ENCODE assay signal across 8 cellular contexts in genomic region chr3:189148090-189148507, GRCh38. TPM values are rescaled to one million over a fixed set of nuclear protein-coding genes. Genes with fewer than 3 reads are reported as not detected.
DNase-seq lines count a peak whose midpoint lies in the region; ATAC-seq and TF ChIP-seq lines count a peak whose summit lies in the region.

No MANE protein-coding gene starts in this region.

- H3K27ac Mint-ChIP-seq in activated naive CD4-positive, alpha-beta T cell treated with anti-CD3 and anti-CD28 coated beads for 36 hours = no peak overlapping the region
- peak overlapping the region; percentile 29 for H3K27ac Mint-ChIP-seq in glutamatergic neuron (ENCODE audit: unreplicated experiment)

- H3K9me3 ChIP-seq in Karpas-422 (ENCODE audit: low read length) (no peaks in the 10 kb centered on the region), parathyroid adenoma (ENCODE audit: control insufficient read depth, low read length) (no peaks in the 10 kb centered on the region), upper lobe of right lung (no peaks in the 10 kb centered on the region)

- in situ Hi-C loops in SK-MEL-5 (cut with HindIII; ENCODE audit: low pct_unique_long_range_greater_than_20kb, low sequenced_read_pairs) = loop anchor here (10.0 kb wide), 1 partner anchor 1403 kb away; the partner anchor contains the start of gene BCL6

- H3K79me2 ChIP-seq in Karpas-422 (ENCODE audit: low read length) = no peaks in the 10 kb centered on the region
- no peaks in the 10 kb centered on the region for H3K79me2 ChIP-seq in parathyroid adenoma

- intact Hi-C loops in activated naive CD4-positive, alpha-beta T cell treated with anti-CD3 and anti-CD28 coated beads for 36 hours (cut with micrococcal nuclease) = loop anchor here (1.0 to 10.0 kb wide), 9 partner anchors 85 to 1829 kb away; no protein-coding TSS in a partner anchor
- intact Hi-C loops in upper lobe of right lung (cut with DNase I) = loop anchor here (10.0 kb wide), 1 partner anchor 193 kb away; no protein-coding TSS in a partner anchor

- H3K4me2 ChIP-seq in Karpas-422 (ENCODE audit: low read depth, low read length, poor library complexity, severe bottlenecking) (no peak overlapping the region), parathyroid adenoma (ENCODE audit: low read length) (no peak overlapping the region)

- H3K4me3 Mint-ChIP-seq in activated naive CD4-positive, alpha-beta T cell treated with anti-CD3 and anti-CD28 coated beads for 36 hours = no peak overlapping the region
- no peak overlapping the region for H3K4me3 Mint-ChIP-seq in glutamatergic neuron (ENCODE audit: unreplicated experiment)

- H3K4me1 ChIP-seq in Karpas-422 (ENCODE audit: low read length) (no peaks in the 10 kb centered on the region), parathyroid adenoma (no peaks in the 10 kb centered on the region), upper lobe of right lung (peaks cover 15% of the 10 kb centered on the region)

- CTCF ChIA-PET in activated naive CD4-positive, alpha-beta T cell treated with anti-CD3 and anti-CD28 coated beads for 36 hours (lab: Charles Lee) = interaction anchor here (0.8 to 1.6 kb wide), 4 partner anchors 14 to 310 kb away, joined by 3 to 5 read pairs (median 3); no protein-coding TSS in a partner anchor

- H3K36me3 ChIP-seq in Karpas-422 (ENCODE audit: insufficient read depth, low read length) (no peaks in the 10 kb centered on the region), parathyroid adenoma (ENCODE audit: control insufficient read depth, insufficient read depth, low read length) (no peaks in the 10 kb centered on the region), upper lobe of right lung (peaks cover 6% of the 10 kb centered on the region)

- H3K4me3 ChIP-seq in Karpas-422 (ENCODE audit: low read length) = no peak overlapping the region
- no peak overlapping the region for H3K4me3 ChIP-seq in parathyroid adenoma (ENCODE audit: low read depth, low read length)
- H3K4me3 ChIP-seq in upper lobe of right lung = no peak overlapping the region

- no peaks in the 10 kb centered on the region for H3K36me3 Mint-ChIP-seq in activated naive CD4-positive, alpha-beta T cell treated with anti-CD3 and anti-CD28 coated beads for 36 hours (ENCODE audit: low read depth)
- no peaks in the 10 kb centered on the region for H3K36me3 Mint-ChIP-seq in glutamatergic neuron (ENCODE audit: unreplicated experiment)

- H4K20me1 ChIP-seq in Karpas-422 (ENCODE audit: insufficient read depth, low read depth, low read length) = no peaks in the 10 kb centered on the region

- ATAC-seq in GM21526 (IDR thresholded peaks at IDR 0.05; ENCODE audit: low FRiP score, unreplicated experiment) (peak; percentile 79), upper lobe of right lung (peak; percentile 89)

- DNase-seq in DMS153 (lab: John Stamatoyannopoulos, UW) (peak; percentile 31), Karpas-422 (peak; percentile 86), SK-MEL-5 (ENCODE audit: low read depth, low spot score) (peak; percentile 74), glutamatergic neuron (peak; percentile 67), upper lobe of right lung (no peak)
- peak; percentile 85 for DNase-seq in activated naive CD4-positive, alpha-beta T cell treated with anti-CD3 and anti-CD28 coated beads for 36 hours

- H3K4me1 Mint-ChIP-seq in activated naive CD4-positive, alpha-beta T cell treated with anti-CD3 and anti-CD28 coated beads for 36 hours (ENCODE audit: low read depth) = peaks cover 9% of the 10 kb centered on the region
- peaks cover 30% of the 10 kb centered on the region for H3K4me1 Mint-ChIP-seq in glutamatergic neuron (ENCODE audit: low read depth, unreplicated experiment)

- no peaks in the 10 kb centered on the region for H3K9me2 ChIP-seq in Karpas-422 (replicated peaks; ENCODE audit: insufficient read depth, low read length)

- peak; percentile 85 for TF ChIP-seq CTCF in glutamatergic neuron (IDR thresholded peaks at IDR 0.05; ENCODE audit: partially characterized antibody, unreplicated experiment)
- peak; percentile 66 for TF ChIP-seq CTCF in parathyroid adenoma (IDR thresholded peaks at IDR 0.05)
- peak; percentile 79 for TF ChIP-seq CTCF in upper lobe of right lung (IDR thresholded peaks at IDR 0.05)

- H3K27me3 ChIP-seq in Karpas-422 (ENCODE audit: low read length) (no peaks in the 10 kb centered on the region), parathyroid adenoma (ENCODE audit: control insufficient read depth, insufficient read depth, low read length) (no peaks in the 10 kb centered on the region), upper lobe of right lung (no peaks in the 10 kb centered on the region)

- H2AFZ ChIP-seq in Karpas-422 (ENCODE audit: low read length) (no peak overlapping the region), parathyroid adenoma (peak overlapping the region; percentile 65)

- H3K9me3 Mint-ChIP-seq in activated naive CD4-positive, alpha-beta T cell treated with anti-CD3 and anti-CD28 coated beads for 36 hours = no peaks in the 10 kb centered on the region
- H3K9me3 Mint-ChIP-seq in glutamatergic neuron (ENCODE audit: unreplicated experiment) = peaks cover 1% of the 10 kb centered on the region

- no peak overlapping the region for H3K27ac ChIP-seq in Karpas-422 (ENCODE audit: low read length)
- H3K27ac ChIP-seq in parathyroid adenoma = no peak overlapping the region
- no peak overlapping the region for H3K27ac ChIP-seq in upper lobe of right lung

- H3K27me3 Mint-ChIP-seq in activated naive CD4-positive, alpha-beta T cell treated with anti-CD3 and anti-CD28 coated beads for 36 hours (ENCODE audit: low read depth) = peaks cover 9% of the 10 kb centered on the region
- H3K27me3 Mint-ChIP-seq in glutamatergic neuron (ENCODE audit: unreplicated experiment) = peaks cover 4% of the 10 kb centered on the region

- H3K9ac ChIP-seq in Karpas-422 (ENCODE audit: low read length) (no peak overlapping the region), parathyroid adenoma (no peak overlapping the region)

RNA-seq across cellular contexts. Expression of gene TPRG1, which starts 23.7 kb away (rescaled TPM):
- 2.5 TPM in 1 of 2 replicates, not detected in the other for total RNA-seq in Karpas-422 (2014; rRNA removed; shearing (Covaris generic); ENCODE audit: low replicate concordance)
- 0.45 TPM in 1 of 2 replicates, not detected in the other for total RNA-seq in SK-MEL-5 (2014; rRNA removed; shearing (Covaris generic))
- polyA plus RNA-seq in SK-MEL-5 (2015; cell fraction: cytosol; rRNA removed) = not detected in 2 replicates
- not detected in 2 replicates for polyA plus RNA-seq in SK-MEL-5 (2015; cell fraction: nucleus; rRNA removed)
- total RNA-seq in activated naive CD4-positive, alpha-beta T cell treated with anti-CD3 and anti-CD28 coated beads for 36 hours = 1 to 10 TPM in 1 of 2 experiments, under 1 TPM in 1; 0.55 to 1.0 TPM
- total RNA-seq in glutamatergic neuron (ENCODE audit: unreplicated experiment) (1.3 TPM), upper lobe of right lung (22.3 TPM)
